ENCODE assay signal across 8 cellular contexts in the genomic region with DNA sequence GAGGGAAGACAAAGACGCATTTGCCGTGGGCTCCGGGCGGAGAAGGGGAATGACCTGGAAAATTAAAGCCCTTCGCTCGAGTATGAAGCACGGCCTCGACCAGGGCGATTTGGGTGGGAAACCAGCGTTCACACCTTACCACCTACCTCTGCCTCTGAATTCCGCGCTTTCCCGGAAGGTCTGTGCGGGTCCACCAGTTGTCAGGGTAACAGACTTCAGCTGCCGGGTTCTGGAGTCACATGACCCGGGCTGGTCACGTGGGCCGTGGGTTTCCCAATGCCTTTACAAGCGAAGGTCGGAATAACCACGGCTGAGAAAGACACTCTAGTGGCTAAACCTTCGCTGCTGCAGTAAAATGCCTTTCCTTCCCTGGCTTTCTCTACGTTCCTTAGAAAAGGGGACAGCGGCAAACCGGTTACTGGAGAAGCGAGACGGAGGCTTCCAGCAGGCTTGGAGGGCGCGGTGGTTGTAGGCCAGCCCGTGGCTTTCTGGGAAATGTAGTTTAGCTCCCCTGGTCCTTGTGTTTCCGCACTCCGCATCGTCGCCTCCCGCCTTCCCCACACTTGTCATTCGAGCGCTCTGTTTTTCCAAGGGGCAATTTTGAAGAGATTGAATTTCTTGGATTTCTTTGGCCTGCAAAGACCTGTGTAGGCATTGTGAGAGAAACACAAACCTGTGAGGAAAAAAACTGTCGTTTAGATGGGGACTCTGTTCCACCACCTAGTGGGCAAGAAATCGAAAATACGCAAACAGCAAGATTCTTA. TPM values are rescaled to one million over a fixed set of nuclear protein-coding genes. Genes with fewer than 3 reads are reported as not detected.
A peak's percentile ranks its signal among the peaks of the same experiment; 100 is the strongest.
DNase-seq lines count a peak whose midpoint lies in the region; ATAC-seq and TF ChIP-seq lines count a peak whose summit lies in the region.

TSS of gene CEP162 (minus strand) at position 210 of the 764 bp plus-strand sequence. CDS start 1,250 bp downstream, outside the sequence.

- DNase-seq in CD1c-positive myeloid dendritic cell (ENCODE audit: extremely low spot score), result peak; percentile 92
- DNase-seq in NCI-H748 (lab: John Stamatoyannopoulos, UW; ENCODE audit: unreplicated experiment), result peak; percentile 94
- peak; percentile 88 to 90 for DNase-seq in activated CD4-positive, alpha-beta T cell treated with anti-CD3 and anti-CD28 coated beads, Interleukin-2, amount 50 U/mL, for 48 hours
- peak; percentile 94 for DNase-seq in ecto neural progenitor cell (ENCODE audit: low spot score)
- DNase-seq in lower lobe of right lung, result peak; percentile 96
- DNase-seq in stimulated activated CD4-positive, alpha-beta T cell treated with anti-CD3 and anti-CD28 coated beads, TNF-alpha, amount 100 ng/mL, for 24 hours (ENCODE audit: low read depth in 3 of 3), result peak; percentile 68 to 84 (median 76)

- peak; percentile 98 for ATAC-seq in GM19372 (IDR thresholded peaks at IDR 0.05; ENCODE audit: low read depth, unreplicated experiment)
- peak; percentile 96 for ATAC-seq in HG03558 (IDR thresholded peaks at IDR 0.05; ENCODE audit: extremely low read depth, unreplicated experiment)
- ATAC-seq in lower lobe of right lung, result peak; percentile 96 to 99

- peak within 1 kb of the TSS; percentile 80 for H3K27ac ChIP-seq in lower lobe of right lung

- TF ChIP-seq CTCF in lower lobe of right lung (IDR thresholded peaks at IDR 0.05), result peak; percentile 65

- intact Hi-C loops in lower lobe of right lung (cut with DNase I), result no loop called here

- no peaks in the 10 kb centered on the region for H3K36me3 ChIP-seq in lower lobe of right lung

- peak within 1 kb of the TSS; percentile 74 for H3K4me3 ChIP-seq in lower lobe of right lung

- peaks cover 16% of the 10 kb centered on the region for H3K4me1 ChIP-seq in lower lobe of right lung

- no peaks in the 10 kb centered on the region for H3K9me3 ChIP-seq in lower lobe of right lung

- H3K27me3 ChIP-seq in lower lobe of right lung (ENCODE audit: low read depth), result no peaks in the 10 kb centered on the region

RNA-seq across cellular contexts. Expression of gene CEP162, which starts in this region (rescaled TPM):
- 12.1 TPM for total RNA-seq in lower lobe of right lung

Comparison
In these comparisons a context has a peak if more than half of its experiments do, and no peak if none do; other contexts are left out.
1. Peak in every context shown above with its lines: DNase-seq, ATAC-seq, H3K4me3 ChIP-seq and H3K27ac ChIP-seq.